In genomic region chr2:156800781-156801366, GRCh38 we compare ENCODE assay signal across 17 cellular contexts.
DNase-seq lines count a peak whose midpoint lies in the region; ATAC-seq and TF ChIP-seq lines count a peak whose summit lies in the region.
"Had no signal": no experiment of that assay in that cellular context is flagged by ENCODE, and none has a peak within 500 bp of the region (broad histone marks: within the 10 kb centered on the region; RNA-seq: fewer than 3 reads in every experiment).

No MANE protein-coding gene starts in this region.

- no peaks in the 10 kb centered on the region for H3K9me2 ChIP-seq in GM23248 (ENCODE audit: insufficient read depth)

- DNase-seq in GM23248 (no peak), NCI-H2081 treated with DMSO at 0.1 percent for 48 hours (lab: John Stamatoyannopoulos, UW) (peak; percentile 71), astrocyte of the hippocampus (ENCODE audit: low read depth, low spot score) (peak; percentile 35), neural crest cell (ENCODE audit: low read depth, low spot score) (no peak), left colon (no peak), SW480 (ENCODE audit: low spot score) (no peak), NCI-H510A treated with DMSO at 0.1 percent for 48 hours (lab: John Stamatoyannopoulos, UW) (no peak)
- DNase-seq: activated CD8-positive, alpha-beta T cell treated with anti-CD3 and anti-CD28 coated beads, Interleukin-2, amount 10 ng/mL, durations not matched to agents 7 days and 5 days; activated gamma-delta T cell treated with Interleukin-2 at 50 U/mL for 16 hours; AML-193; brain microvascular endothelial cell; DND-41; effector CD8-positive, alpha-beta T cell; testis had no signal

- intact Hi-C loops in left colon (cut with DNase I, micrococcal nuclease): no loop called here

- H3K27ac Mint-ChIP-seq in neural crest cell (ENCODE audit: unreplicated experiment): peak overlapping the region; percentile 47
- H3K27ac Mint-ChIP-seq: activated CD8-positive, alpha-beta T cell treated with anti-CD3 and anti-CD28 coated beads, Interleukin-2, amount 10 ng/mL, durations not matched to agents 7 days and 5 days had no signal

- H3K27me3 ChIP-seq in GM23248 (replicated peaks; ENCODE audit: insufficient read depth): no peaks in the 10 kb centered on the region
- H3K27me3 ChIP-seq: brain microvascular endothelial cell, gastroesophageal sphincter, testis had no signal

- peak overlapping the region; percentile 28 for H3K4me2 ChIP-seq in GM23248 (ENCODE audit: unreplicated experiment)

- H3K9ac ChIP-seq in GM23248: no peak overlapping the region
- H3K9ac ChIP-seq: KMS-11 had no signal

- no peaks in the 10 kb centered on the region for H3K4me1 ChIP-seq in GM23248 (ENCODE audit: insufficient read depth)
- H3K4me1 ChIP-seq: testis had no signal

- no peaks in the 10 kb centered on the region for H3F3A ChIP-seq in GM23248 (ENCODE audit: insufficient read depth)

- peaks cover 30% of the 10 kb centered on the region for H3K4me1 Mint-ChIP-seq in neural crest cell

- no peaks in the 10 kb centered on the region for H3K79me2 ChIP-seq in GM23248 (ENCODE audit: insufficient read depth)

- ATAC-seq in left colon: no peak
- no peak for ATAC-seq in GM21360 (IDR thresholded peaks at IDR 0.05; ENCODE audit: unreplicated experiment)
- ATAC-seq: activated CD8-positive, alpha-beta T cell treated with anti-CD3 and anti-CD28 coated beads, Interleukin-2, amount 10 ng/mL, durations not matched to agents 7 days and 5 days; gastroesophageal sphincter had no signal

- WGBS in GM23248 (ENCODE audit: low coverage in 1 of 2, low lambda C conversion rate in 2 of 2, missing lambda C conversion rate in 2 of 2), 2 experiments: 54 to 56% methylated on average over 8 of the region's 8 CpGs

- in situ Hi-C loops in GM23248 (cut with MboI): no loop called here

- peaks cover 1% of the 10 kb centered on the region for H3K36me3 Mint-ChIP-seq in neural crest cell (ENCODE audit: low read depth)

- no peaks in the 10 kb centered on the region for H3K27me3 Mint-ChIP-seq in neural crest cell (ENCODE audit: low read depth)

- no peak overlapping the region; the same call in 1 of the 2 replicates for H3K4me3 ChIP-seq in GM23248
- H3K4me3 ChIP-seq: testis had no signal

- no peaks in the 10 kb centered on the region for H4K20me1 ChIP-seq in GM23248 (ENCODE audit: insufficient read depth)

- H3K27ac ChIP-seq in GM23248: no peak overlapping the region
- H3K27ac ChIP-seq: brain microvascular endothelial cell, gastroesophageal sphincter, KMS-11, testis had no signal

- H2AFZ ChIP-seq in GM23248: peak overlapping the region; percentile 33; the same call in 1 of the 2 replicates

- no peak overlapping the region for H3K4me3 Mint-ChIP-seq in neural crest cell
- H3K4me3 Mint-ChIP-seq: activated CD8-positive, alpha-beta T cell treated with anti-CD3 and anti-CD28 coated beads, Interleukin-2, amount 10 ng/mL, durations not matched to agents 7 days and 5 days had no signal

- H3K9me3 Mint-ChIP-seq in neural crest cell: peaks cover 1% of the 10 kb centered on the region

- TF ChIP-seq CTCF in neural crest cell (conservative IDR thresholded peaks at IDR 0.05): no peak

- H3K36me3 ChIP-seq in GM23248 (ENCODE audit: low read depth): no peaks in the 10 kb centered on the region
- H3K36me3 ChIP-seq: brain microvascular endothelial cell, gastroesophageal sphincter had no signal

- no peaks in the 10 kb centered on the region for H3K9me3 ChIP-seq in GM23248 (ENCODE audit: low read depth)
- H3K9me3 ChIP-seq: gastroesophageal sphincter, testis had no signal

Comparison
In these comparisons a context has a peak if more than half of its experiments do, and no peak if none do; other contexts are left out.
1. DNase-seq: peak in NCI-H2081 treated with DMSO at 0.1 percent for 48 hours (single experiment) and astrocyte of the hippocampus (single experiment); none in GM23248 (single experiment), neural crest cell (single experiment), left colon (0 of 2), SW480 (single experiment) and NCI-H510A treated with DMSO at 0.1 percent for 48 hours (single experiment).